In genomic region chr19:40284501-40285352, GRCh38 we compare ENCODE assay signal across 2 cellular contexts.
TF ChIP-seq lines count a peak whose summit lies in the region.

TSS of gene AKT2 (minus strand) at chr19:40285345. CDS start at chr19:40265267, 20,078 bp downstream.

TF ChIP-seq in HEK293, 187 proteins besides CTCF, POLR2A, EP300 and RAD21 (continued from another document and continues in another):
- no peak for TF ChIP-seq ZNF639 (tag by site-specific recombination; IDR thresholded peaks at IDR 0.05)
- TF ChIP-seq ZNF692 (tag by site-specific recombination; IDR thresholded peaks at IDR 0.05) = peak; percentile 88
- peak; percentile 89 for TF ChIP-seq ZNF580 (tag by site-specific recombination; IDR thresholded peaks at IDR 0.05)
- peak; percentile 74 for TF ChIP-seq KLF7 (tag by site-specific recombination; IDR thresholded peaks at IDR 0.05; ENCODE audit: borderline replicate concordance)
- no peak for TF ChIP-seq ZNF585B (tag by site-specific recombination; IDR thresholded peaks at IDR 0.05)
- peak; percentile 94 for TF ChIP-seq ZNF561 (tag by site-specific recombination; IDR thresholded peaks at IDR 0.05; ENCODE audit: borderline replicate concordance)
- peak; percentile 50 for TF ChIP-seq ZBTB20 (tag by site-specific recombination; IDR thresholded peaks at IDR 0.05)
- peak; percentile 94 for TF ChIP-seq PATZ1 (tag by site-specific recombination; IDR thresholded peaks at IDR 0.05)
- no peak for TF ChIP-seq TRIM28 (IDR thresholded peaks at IDR 0.05; ENCODE audit: borderline replicate concordance, low read length)
- no peak for TF ChIP-seq FEZF1 (tag by site-specific recombination; IDR thresholded peaks at IDR 0.05)
- TF ChIP-seq ZNF335 (tag by site-specific recombination; conservative IDR thresholded peaks at IDR 0.05) = peak; percentile 85
- TF ChIP-seq ZNF792 (tag by site-specific recombination; IDR thresholded peaks at IDR 0.05) = 0 out of 2 replicates have a peak, but pooled peaks have one; percentile 11
- peak; percentile 97 for TF ChIP-seq GLIS1 (tag by site-specific recombination; IDR thresholded peaks at IDR 0.05)
- no peak for TF ChIP-seq ZNF19 (tag by site-specific recombination; IDR thresholded peaks at IDR 0.05; ENCODE audit: low read depth)
- TF ChIP-seq GLIS2 (tag by site-specific recombination; IDR thresholded peaks at IDR 0.05) = peak; percentile 97
- peak; percentile 36; the same call in 1 of the 2 replicates for TF ChIP-seq EGR2 (tag by site-specific recombination; IDR thresholded peaks at IDR 0.05; ENCODE audit: low read depth)
- TF ChIP-seq ZNF600 (tag by site-specific recombination; IDR thresholded peaks at IDR 0.05) = 0 out of 2 replicates have a peak, but pooled peaks have one; percentile 3
- peak; percentile 35; the same call in 1 of the 2 replicates for TF ChIP-seq ZNF221 (tag by site-specific recombination; IDR thresholded peaks at IDR 0.05; ENCODE audit: borderline replicate concordance)
- no peak for TF ChIP-seq ZFP41 (tag by site-specific recombination; IDR thresholded peaks at IDR 0.05; ENCODE audit: borderline replicate concordance)
- no peak for TF ChIP-seq ZNF202 (tag by site-specific recombination; IDR thresholded peaks at IDR 0.05; ENCODE audit: borderline replicate concordance)
- TF ChIP-seq ZSCAN4 (tag by site-specific recombination; IDR thresholded peaks at IDR 0.05) = no peak
- no peak for TF ChIP-seq PRDM6 (tag by site-specific recombination; IDR thresholded peaks at IDR 0.05)
- TF ChIP-seq ZBTB7A (tag by site-specific recombination; IDR thresholded peaks at IDR 0.05; ENCODE audit: low read depth) = peak; percentile 74; the same call in 1 of the 2 replicates
- 0 out of 2 replicates have a peak, but pooled peaks have one; percentile 30 for TF ChIP-seq OVOL3 (tag by site-specific recombination; IDR thresholded peaks at IDR 0.05)

TF ChIP-seq in HepG2, 621 proteins besides CTCF, POLR2A, EP300 and RAD21 (continued from another document and continues in another):
- TF ChIP-seq SAP130 (CRISPR knock-in tag; IDR thresholded peaks at IDR 0.05; ENCODE audit: low read depth) (peak; percentile 46), ZNF354B (CRISPR knock-in tag; IDR thresholded peaks at IDR 0.05) (no peak), ATF4 (CRISPR knock-in tag; IDR thresholded peaks at IDR 0.05) (peak in 1 of 2 experiments; percentile 31; a peak in 1 of 4 replicates), SPEN (CRISPR knock-in tag; IDR thresholded peaks at IDR 0.05; ENCODE audit: low read depth) (peak; percentile 63), ZNF431 (CRISPR knock-in tag; IDR thresholded peaks at IDR 0.05; ENCODE audit: borderline replicate concordance, low read depth) (0 out of 2 replicates have a peak, but pooled peaks have one; percentile 44), ZNF616 (CRISPR knock-in tag; IDR thresholded peaks at IDR 0.05; ENCODE audit: low read depth) (no peak), PLSCR1 (CRISPR knock-in tag; IDR thresholded peaks at IDR 0.05; ENCODE audit: borderline replicate concordance) (no peak), FLYWCH1 (CRISPR knock-in tag; IDR thresholded peaks at IDR 0.05) (no peak), ZBTB1 (CRISPR knock-in tag; IDR thresholded peaks at IDR 0.05; ENCODE audit: borderline replicate concordance) (peak; percentile 67; the same call in 1 of the 2 replicates), SRSF1 (optimal IDR thresholded peaks at IDR 0.05; ENCODE audit: low read depth, low read length) (peak; percentile 54), MBNL3 (CRISPR knock-in tag; conservative IDR thresholded peaks at IDR 0.05) (no peak), PHF21A (CRISPR knock-in tag; IDR thresholded peaks at IDR 0.05) (peak; percentile 57; the same call in 1 of the 2 replicates), ZNF572 (CRISPR knock-in tag; IDR thresholded peaks at IDR 0.05) (0 out of 2 replicates have a peak, but pooled peaks have one; percentile 50), REL (CRISPR knock-in tag; conservative IDR thresholded peaks at IDR 0.05) (0 out of 2 replicates have a peak, but pooled peaks have one; percentile 64), SNAPC5 (CRISPR knock-in tag; IDR thresholded peaks at IDR 0.05; ENCODE audit: borderline replicate concordance) (no peak), KAT2B (IDR thresholded peaks at IDR 0.05; ENCODE audit: borderline replicate concordance, low read depth, low read length) (no peak), ZNF253 (CRISPR knock-in tag; IDR thresholded peaks at IDR 0.05; ENCODE audit: borderline replicate concordance) (no peak), ZIK1 (CRISPR knock-in tag; IDR thresholded peaks at IDR 0.05; ENCODE audit: borderline replicate concordance, low read depth) (0 out of 2 replicates have a peak, but pooled peaks have one; percentile 13), ARNT2 (CRISPR knock-in tag; IDR thresholded peaks at IDR 0.05; ENCODE audit: low read depth) (0 out of 2 replicates have a peak, but pooled peaks have one; percentile 28), ZNF563 (CRISPR knock-in tag; IDR thresholded peaks at IDR 0.05) (0 out of 2 replicates have a peak, but pooled peaks have one; percentile 64), TAF1 (CRISPR knock-in tag; IDR thresholded peaks at IDR 0.05) (0 out of 2 replicates have a peak, but pooled peaks have one; percentile 16), TFDP1 (CRISPR knock-in tag; IDR thresholded peaks at IDR 0.05; ENCODE audit: borderline replicate concordance) (peak; percentile 32; the same call in 1 of the 2 replicates), UBTF (CRISPR knock-in tag; IDR thresholded peaks at IDR 0.05) (peak; percentile 24; the same call in 1 of the 2 replicates), PHF8 (CRISPR knock-in tag; IDR thresholded peaks at IDR 0.05) (peak; percentile 78), MXD4 (CRISPR knock-in tag; IDR thresholded peaks at IDR 0.05) (peak; percentile 26; the same call in 1 of the 2 replicates), NFAT5 (CRISPR knock-in tag; IDR thresholded peaks at IDR 0.05) (0 out of 2 replicates have a peak, but pooled peaks have one; percentile 41), ZNF564 (CRISPR knock-in tag; IDR thresholded peaks at IDR 0.05) (0 out of 2 replicates have a peak, but pooled peaks have one; percentile 43), STAT5B (CRISPR knock-in tag; IDR thresholded peaks at IDR 0.05) (0 out of 2 replicates have a peak, but pooled peaks have one; percentile 49), CEBPB (IDR thresholded peaks at IDR 0.05; ENCODE audit: borderline replicate concordance, low read depth, low read length) (no peak), PRDM10 (CRISPR knock-in tag; IDR thresholded peaks at IDR 0.05; ENCODE audit: low read depth) (peak; percentile 98), POLR2G (IDR thresholded peaks at IDR 0.05; ENCODE audit: low read depth, low read length) (peak; percentile 11)
